ENCODE assay signal across 9 cellular contexts in the genomic region with DNA sequence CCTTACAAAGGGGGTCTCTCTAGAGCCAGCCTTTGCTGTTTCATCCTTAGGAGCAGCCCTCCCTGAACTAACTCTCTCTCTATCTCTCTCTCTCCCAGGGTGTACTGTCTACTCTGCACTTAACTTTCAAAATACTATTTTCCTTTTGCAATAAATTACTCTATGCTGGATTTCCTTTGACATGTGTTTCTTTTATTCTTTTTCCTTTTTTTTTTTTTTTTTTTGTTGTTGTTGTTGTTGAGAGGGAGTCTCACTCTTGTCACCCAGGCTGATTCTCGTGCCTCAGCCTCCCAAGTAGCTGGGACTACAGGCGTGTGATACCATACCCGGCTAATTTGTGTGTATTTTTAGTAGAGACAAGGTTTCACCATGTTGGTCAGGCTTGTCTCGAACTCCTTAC. TPM values are rescaled to one million over a fixed set of nuclear protein-coding genes. Genes with fewer than 3 reads are reported as not detected.
DNase-seq lines count a peak whose midpoint lies in the region; ATAC-seq and TF ChIP-seq lines count a peak whose summit lies in the region.
"Had no signal": no experiment of that assay in that cellular context is flagged by ENCODE, and none has a peak within 500 bp of the region (broad histone marks: within the 10 kb centered on the region; RNA-seq: fewer than 3 reads in every experiment).

No MANE protein-coding gene starts in this region.

- no peaks in the 10 kb centered on the region for H3K9me3 ChIP-seq in Peyer's patch
- H3K9me3 ChIP-seq in sigmoid colon: no peaks in the 10 kb centered on the region

- H3K9me3 Mint-ChIP-seq in activated CD4-positive, alpha-beta T cell treated with anti-CD3 and anti-CD28 coated beads, Interleukin-2, amount 10 ng/mL, durations not matched to agents 24 days and 14 days: no peaks in the 10 kb centered on the region

- peak overlapping the region; percentile 91 for H3K27ac Mint-ChIP-seq in activated CD4-positive, alpha-beta T cell treated with anti-CD3 and anti-CD28 coated beads, Interleukin-2, amount 10 ng/mL, durations not matched to agents 24 days and 14 days

- H3K4me1 Mint-ChIP-seq in activated CD4-positive, alpha-beta T cell treated with anti-CD3 and anti-CD28 coated beads, Interleukin-2, amount 10 ng/mL, durations not matched to agents 24 days and 14 days: peaks cover 24% of the 10 kb centered on the region

- no peaks in the 10 kb centered on the region for H3K27me3 ChIP-seq in Peyer's patch
- H3K27me3 ChIP-seq in sigmoid colon: no peaks in the 10 kb centered on the region

- H3K36me3 ChIP-seq in Peyer's patch (peaks cover 0 to 3% (median 0%) of the 10 kb centered on the region in 3 donors), sigmoid colon (peaks cover 0 to 17% (median 4%) of the 10 kb centered on the region in 4 donors)

- peak overlapping the region in 3 of 4 donors; percentile 82 to 94 (median 90) for H3K27ac ChIP-seq in Peyer's patch
- peak overlapping the region; percentile 59 for H3K27ac ChIP-seq in epithelial cell of prostate
- peak overlapping the region; percentile 88 to 89 (median 89) for H3K27ac ChIP-seq in sigmoid colon

- TF ChIP-seq CTCF in Peyer's patch (IDR thresholded peaks at IDR 0.05) (no peak), sigmoid colon (IDR thresholded peaks at IDR 0.05) (no peak)

- H3K4me1 ChIP-seq in Peyer's patch: peaks cover 0 to 28% (median 11%) of the 10 kb centered on the region in 4 donors
- H3K4me1 ChIP-seq in sigmoid colon: peaks cover 0 to 66% (median 58%) of the 10 kb centered on the region in 4 donors

- 64 to 70% methylated on average over 4 of the region's 4 CpGs for WGBS in sigmoid colon, 2 donors

- H3K36me3 Mint-ChIP-seq in activated CD4-positive, alpha-beta T cell treated with anti-CD3 and anti-CD28 coated beads, Interleukin-2, amount 10 ng/mL, durations not matched to agents 24 days and 14 days (ENCODE audit: low read depth): peaks cover 23% of the 10 kb centered on the region

- DNase-seq in activated CD4-positive, alpha-beta T cell treated with anti-CD3 and anti-CD28 coated beads, Interleukin-2, amount 10 ng/mL, durations not matched to agents 24 days and 14 days: peak; percentile 58
- DNase-seq in activated CD4-positive, alpha-beta T cell treated with anti-CD3 and anti-CD28 coated beads, Interleukin-2, amount 50 U/mL, for 4 hours: no peak
- DNase-seq in Peyer's patch (no peak), epithelial cell of prostate (ENCODE audit: low read depth, low spot score) (no peak), sigmoid colon (no peak), NCI-H226 (no peak)
- DNase-seq in stimulated activated naive CD4-positive, alpha-beta T cell treated with Interleukin-2 at 50 U/mL for 16 hours (lab: John Stamatoyannopoulos, UW): no peak
- DNase-seq: SIG-M5 had no signal

- no peak for TF ChIP-seq EP300 in sigmoid colon (IDR thresholded peaks at IDR 0.05)

- intact Hi-C loops in activated CD4-positive, alpha-beta T cell treated with anti-CD3 and anti-CD28 coated beads, Interleukin-2, amount 10 ng/mL, durations not matched to agents 24 days and 14 days (cut with micrococcal nuclease): loop anchor here (1.0 to 10.0 kb wide), 4 partner anchors 36 to 941 kb away; a partner anchor contains a TSS
- intact Hi-C loops in sigmoid colon (cut with DNase I): loop anchor here (10.0 kb wide), 1 partner anchor 168 kb away; a partner anchor contains a TSS

- H3K27me3 Mint-ChIP-seq in activated CD4-positive, alpha-beta T cell treated with anti-CD3 and anti-CD28 coated beads, Interleukin-2, amount 10 ng/mL, durations not matched to agents 24 days and 14 days: peaks cover 10% of the 10 kb centered on the region

- peak overlapping the region; percentile 93 for H3K4me3 Mint-ChIP-seq in activated CD4-positive, alpha-beta T cell treated with anti-CD3 and anti-CD28 coated beads, Interleukin-2, amount 10 ng/mL, durations not matched to agents 24 days and 14 days

- no peak for ATAC-seq in HG03571 (IDR thresholded peaks at IDR 0.05; ENCODE audit: unreplicated experiment)

- H3K4me3 ChIP-seq in Peyer's patch: no peak overlapping the region
- H3K4me3 ChIP-seq in sigmoid colon: no peak overlapping the region

- TF ChIP-seq POLR2A in Peyer's patch (IDR thresholded peaks at IDR 0.05) (no peak), sigmoid colon (IDR thresholded peaks at IDR 0.05) (no peak)

RNA-seq across cellular contexts. Expression of a gene that starts 1.5 kb away (rescaled TPM):
- total RNA-seq in activated CD4-positive, alpha-beta T cell treated with anti-CD3 and anti-CD28 coated beads, Interleukin-2, amount 10 ng/mL, durations not matched to agents 24 days and 14 days: 21.5 and 23.3 TPM in 2 replicates
- total RNA-seq in Peyer's patch (10 to 100 TPM; 52.8 to 93.8 (median 67.8) TPM), sigmoid colon (10 to 100 TPM; 17.9 to 28.0 (median 22.6) TPM)
- polyA plus RNA-seq in sigmoid colon: 10 to 100 TPM; 17.1 to 19.2 (median 18.8) TPM

RNA-seq across cellular contexts. Expression of a gene that starts 5.8 kb away (rescaled TPM):
- total RNA-seq in activated CD4-positive, alpha-beta T cell treated with anti-CD3 and anti-CD28 coated beads, Interleukin-2, amount 10 ng/mL, durations not matched to agents 24 days and 14 days: 109 and 114 TPM in 2 replicates
- 10 to 100 TPM; 30.1 to 57.8 (median 48.0) TPM for total RNA-seq in Peyer's patch
- total RNA-seq in sigmoid colon: 10 to 100 TPM; 58.4 to 87.4 (median 68.4) TPM
- 10 to 100 TPM; 80.2 to 91.3 (median 87.1) TPM for polyA plus RNA-seq in sigmoid colon

RNA-seq across cellular contexts. Expression of a gene that starts 18.2 kb away (rescaled TPM):
- 464 and 469 TPM in 2 replicates for total RNA-seq in activated CD4-positive, alpha-beta T cell treated with anti-CD3 and anti-CD28 coated beads, Interleukin-2, amount 10 ng/mL, durations not matched to agents 24 days and 14 days
- total RNA-seq in Peyer's patch (100 to 1,000 TPM in 1 of 4 donors, 10 to 100 TPM in 3; 42.4 to 139 (median 60.8) TPM), sigmoid colon (10 to 100 TPM; 30.7 to 43.6 (median 37.4) TPM)
- 10 to 100 TPM; 29.6 to 99.3 (median 32.4) TPM for polyA plus RNA-seq in sigmoid colon

RNA-seq across cellular contexts. Expression of a gene that starts 18.5 kb away (rescaled TPM):
- 13.5 and 16.4 TPM in 2 replicates for total RNA-seq in activated CD4-positive, alpha-beta T cell treated with anti-CD3 and anti-CD28 coated beads, Interleukin-2, amount 10 ng/mL, durations not matched to agents 24 days and 14 days
- total RNA-seq in Peyer's patch (100 to 1,000 TPM in 1 of 4 donors, 10 to 100 TPM in 3; 28.7 to 119 (median 33.6) TPM), sigmoid colon (10 to 100 TPM; 18.1 to 26.6 (median 20.8) TPM)
- 10 to 100 TPM; 14.6 to 17.3 (median 16.2) TPM for polyA plus RNA-seq in sigmoid colon

RNA-seq across cellular contexts. Expression of a gene that starts 33.4 kb away (rescaled TPM):
- 8.0 TPM in 2 replicates for total RNA-seq in activated CD4-positive, alpha-beta T cell treated with anti-CD3 and anti-CD28 coated beads, Interleukin-2, amount 10 ng/mL, durations not matched to agents 24 days and 14 days
- total RNA-seq in Peyer's patch (10 to 100 TPM in 3 of 4 donors, 1 to 10 TPM in 1; 8.4 to 30.5 (median 12.0) TPM), sigmoid colon (10 to 100 TPM; 14.7 to 21.8 (median 17.4) TPM)
- polyA plus RNA-seq in sigmoid colon: 1 to 10 TPM; 4.2 to 4.3 (median 4.2) TPM
